ENCODE assay signal across 8 cellular contexts in the genomic region with DNA sequence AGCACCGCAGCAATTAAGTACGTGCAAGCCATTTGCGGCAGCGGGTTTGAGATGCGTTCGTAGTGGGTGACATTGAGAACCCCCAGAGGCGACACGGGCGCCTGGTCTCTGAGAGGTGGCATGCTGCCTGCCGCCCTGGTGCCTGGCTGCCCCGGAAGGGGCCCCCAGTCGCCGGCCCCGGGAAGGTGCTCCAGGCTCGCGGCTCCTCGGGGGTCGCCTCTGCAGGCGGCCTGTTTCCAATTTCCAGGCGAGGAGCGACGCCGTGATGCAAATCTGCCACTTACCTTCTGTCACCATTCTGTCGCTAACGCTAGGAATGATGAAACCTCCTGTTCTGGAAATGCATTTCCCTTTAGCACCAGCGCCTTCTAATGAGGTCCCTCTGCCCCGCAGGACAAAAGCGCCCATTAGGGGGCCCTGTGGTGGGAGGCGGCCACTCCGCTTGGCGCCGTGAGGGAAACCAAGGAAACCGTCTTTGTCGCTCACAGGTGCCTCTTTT. TPM values are rescaled to one million over a fixed set of nuclear protein-coding genes. Genes with fewer than 3 reads are reported as not detected.
A peak's percentile ranks its signal among the peaks of the same experiment; 100 is the strongest.
DNase-seq lines count a peak whose midpoint lies in the region; ATAC-seq and TF ChIP-seq lines count a peak whose summit lies in the region.

No MANE protein-coding gene starts in this region.

- H3K4me3 ChIP-seq in NT2/D1 (ENCODE audit: insufficient read length, low read depth) (peak overlapping the region; percentile 40), psoas muscle (peak overlapping the region; percentile 57)

- DNase-seq in NCI-H1417 (lab: John Stamatoyannopoulos, UW) (peak in 2 of 3 experiments; percentile 78 to 89), NCI-H1417 treated with DMSO at 0.1 percent for 48 hours (lab: John Stamatoyannopoulos, UW) (no peak), NT2/D1 (ENCODE audit: low read depth, low spot score) (no peak), endothelial cell (ENCODE audit: low spot score) (peak; percentile 26), psoas muscle (no peak), HT-29 (ENCODE audit: low spot score) (no peak)

- H3K9ac ChIP-seq in NT2/D1 (ENCODE audit: insufficient read length, low read depth): peak overlapping the region; percentile 66

- peaks cover 10% of the 10 kb centered on the region for H3K36me3 Mint-ChIP-seq in endothelial cell (ENCODE audit: low read depth, unreplicated experiment)

- intact Hi-C loops in psoas muscle (cut with DNase I): no loop called here

- peak overlapping the region; percentile 84 for H3K4me3 Mint-ChIP-seq in endothelial cell (ENCODE audit: unreplicated experiment)

- peaks cover under 1% of the 10 kb centered on the region for H3K9me3 Mint-ChIP-seq in endothelial cell (ENCODE audit: unreplicated experiment)

- H3K36me3 ChIP-seq in NT2/D1 (ENCODE audit: insufficient read depth, insufficient read length, low read length) (no peaks in the 10 kb centered on the region), psoas muscle (ENCODE audit: insufficient read depth in 1 of 2, low read depth in 1 of 2) (no peaks in the 10 kb centered on the region)

- H3K27me3 Mint-ChIP-seq in endothelial cell (ENCODE audit: unreplicated experiment): peaks cover 3% of the 10 kb centered on the region

- H3K4me1 Mint-ChIP-seq in endothelial cell (ENCODE audit: unreplicated experiment): peaks cover 27% of the 10 kb centered on the region

- TF ChIP-seq CTCF in endothelial cell (IDR thresholded peaks at IDR 0.05; ENCODE audit: unreplicated experiment) (no peak), psoas muscle (IDR thresholded peaks at IDR 0.05) (no peak)

- H3K4me1 ChIP-seq in NT2/D1 (ENCODE audit: insufficient read depth, insufficient read length): no peaks in the 10 kb centered on the region
- H3K4me1 ChIP-seq in psoas muscle: peaks cover 13% of the 10 kb centered on the region

- H3K27ac Mint-ChIP-seq in endothelial cell (ENCODE audit: unreplicated experiment): no peak overlapping the region

- 5 to 8% (median 7%) methylated on average over 34 of the region's 34 CpGs for WGBS in psoas muscle, 3 donors

- no peak overlapping the region for H3K27ac ChIP-seq in psoas muscle

- H3K27me3 ChIP-seq in NT2/D1 (ENCODE audit: insufficient read depth, insufficient read length) (peaks cover 10% of the 10 kb centered on the region), psoas muscle (ENCODE audit: insufficient read depth in 3 of 3, low read length in 2 of 3) (peaks cover 0 to 32% (median 8%) of the 10 kb centered on the region in 3 donors)

- H3K9me3 ChIP-seq in NT2/D1 (ENCODE audit: insufficient read depth, low read length) (peaks cover 12% of the 10 kb centered on the region; the same call in 1 of the 2 replicates), psoas muscle (peaks cover 9% of the 10 kb centered on the region)

- ATAC-seq in psoas muscle: no peak
- no peak for ATAC-seq in HG03439 (IDR thresholded peaks at IDR 0.05; ENCODE audit: unreplicated experiment)
- ATAC-seq in HG02642 (IDR thresholded peaks at IDR 0.05; ENCODE audit: poor library complexity, unreplicated experiment): no peak

RNA-seq across cellular contexts. Expression of a gene that starts 13.0 kb away (rescaled TPM):
- total RNA-seq in endothelial cell (ENCODE audit: unreplicated experiment): 50.6 TPM
- 1 to 10 TPM in 1 of 4 donors, under 1 TPM in 3; 0.22 to 1.1 (median 0.58) TPM for total RNA-seq in psoas muscle
- under 1 TPM; 0.31 to 0.72 (median 0.59) TPM for polyA plus RNA-seq in psoas muscle
- total RNA-seq in HT-29 (2014; rRNA removed; shearing (Covaris generic)): not detected in 2 replicates

Comparison
In these comparisons a context has a peak if more than half of its experiments do, and no peak if none do; other contexts are left out.
1. DNase-seq: peak in NCI-H1417 (2 of 3) and endothelial cell (single experiment); none in NCI-H1417 treated with DMSO at 0.1 percent for 48 hours (single experiment), NT2/D1 (single experiment), psoas muscle (0 of 2) and HT-29 (single experiment).
2. RNA of a gene that starts 13.0 kb away (total RNA-seq): 50.6 TPM in endothelial cell (single experiment); 0.22 to 1.1 TPM in psoas muscle and not detected in HT-29; every median in the first group is over 10 times any median in the second.